8 cellular contexts compared by ENCODE assay signal in the genomic region with DNA sequence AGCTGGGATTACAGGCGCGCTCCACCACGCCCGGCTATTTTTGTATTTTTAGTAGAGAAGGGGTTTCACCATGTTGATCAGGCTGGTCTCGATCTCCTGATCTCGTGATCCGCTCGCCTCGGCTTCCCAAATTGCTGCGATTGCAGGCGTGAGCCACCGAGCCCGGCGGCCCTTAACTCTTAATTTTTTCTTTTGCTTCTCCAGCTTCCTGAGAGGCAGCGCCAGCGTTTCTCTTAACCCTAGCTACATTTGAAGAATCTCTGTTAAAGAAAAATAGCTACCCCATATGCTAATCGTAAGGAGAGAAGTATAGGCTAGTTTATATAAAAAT. TPM values are rescaled to one million over a fixed set of nuclear protein-coding genes. Genes with fewer than 3 reads are reported as not detected.
A peak's percentile ranks its signal among the peaks of the same experiment; 100 is the strongest.
DNase-seq lines count a peak whose midpoint lies in the region; ATAC-seq and TF ChIP-seq lines count a peak whose summit lies in the region.

No MANE protein-coding gene starts in this region.

- CTCF ChIA-PET in HEK293T (lab: Yijun Ruan, JAX) = no interaction called here

- intact Hi-C loops in spleen (cut with DNase I; ENCODE audit: low total_unique reads) = no loop called here

- no peak for DNase-seq in SK-N-MC (ENCODE audit: low read depth, low spot score)
- no peak for DNase-seq in glutamatergic neuron
- peak; percentile 78 for DNase-seq in spleen
- DNase-seq in 8988T = no peak
- no peak for DNase-seq in HEK293T (ENCODE audit: extremely low spot score)
- DNase-seq in activated CD8-positive, alpha-beta memory T cell treated with anti-CD3 and anti-CD28 coated beads, Interleukin-2, amount 50 U/mL, for 4 hours = no peak

- H3K27ac ChIP-seq in SK-N-MC (no peak overlapping the region), spleen (peak overlapping the region; percentile 65 to 94 (median 88))

- TF ChIP-seq CTCF in glutamatergic neuron (IDR thresholded peaks at IDR 0.05; ENCODE audit: partially characterized antibody, unreplicated experiment) (no peak), spleen (IDR thresholded peaks at IDR 0.05 in 8 of 11, conservative IDR thresholded peaks at IDR 0.05 in 3 of 11) (no peak)

- H3K27ac Mint-ChIP-seq in glutamatergic neuron (ENCODE audit: unreplicated experiment) = peak overlapping the region; percentile 43

- peaks cover 2% of the 10 kb centered on the region for H3K9me3 Mint-ChIP-seq in glutamatergic neuron (ENCODE audit: unreplicated experiment)

- POLR2A ChIA-PET in HEK293T (lab: Yijun Ruan, JAX) = no interaction called here

- H3K36me3 Mint-ChIP-seq in glutamatergic neuron (ENCODE audit: unreplicated experiment) = no peaks in the 10 kb centered on the region

- H3K4me3 Mint-ChIP-seq in glutamatergic neuron (ENCODE audit: unreplicated experiment) = peak overlapping the region; percentile 77

- no peaks in the 10 kb centered on the region for H3K9me3 ChIP-seq in SK-N-MC (ENCODE audit: low read depth, low read length)
- no peaks in the 10 kb centered on the region for H3K9me3 ChIP-seq in spleen

- no peaks in the 10 kb centered on the region for H3K27me3 ChIP-seq in spleen (replicated peaks in 1 of 7)

- peak overlapping the region; percentile 71 for H3K9ac ChIP-seq in SK-N-MC (ENCODE audit: insufficient read length)

- peak; percentile 3 for ATAC-seq in GM21447 (IDR thresholded peaks at IDR 0.05; ENCODE audit: unreplicated experiment)
- ATAC-seq in HG03460 (IDR thresholded peaks at IDR 0.05; ENCODE audit: unreplicated experiment) = no peak

- H3K36me3 ChIP-seq in SK-N-MC (ENCODE audit: insufficient read depth, low read length) (no peaks in the 10 kb centered on the region), spleen (no peaks in the 10 kb centered on the region)

- peaks cover 0 to 27% (median 12%) of the 10 kb centered on the region in 6 donors for H3K4me1 ChIP-seq in spleen

- peak overlapping the region; percentile 88 for H3K4me3 ChIP-seq in SK-N-MC
- peak overlapping the region; percentile 65 to 88 (median 82) for H3K4me3 ChIP-seq in spleen

- TF ChIP-seq POLR2A in spleen (IDR thresholded peaks at IDR 0.05) = no peak

- H3K4me1 Mint-ChIP-seq in glutamatergic neuron (ENCODE audit: low read depth, unreplicated experiment) = no peaks in the 10 kb centered on the region

- H3K27me3 Mint-ChIP-seq in glutamatergic neuron (ENCODE audit: unreplicated experiment) = no peaks in the 10 kb centered on the region

- WGBS in spleen, 5 donors = 56 to 64% (median 59%) methylated on average over 17 of the region's 17 CpGs

TF ChIP-seq in HEK293T, 16 proteins besides CTCF, POLR2A, EP300 and RAD21:
- TF ChIP-seq, protein P1, sequence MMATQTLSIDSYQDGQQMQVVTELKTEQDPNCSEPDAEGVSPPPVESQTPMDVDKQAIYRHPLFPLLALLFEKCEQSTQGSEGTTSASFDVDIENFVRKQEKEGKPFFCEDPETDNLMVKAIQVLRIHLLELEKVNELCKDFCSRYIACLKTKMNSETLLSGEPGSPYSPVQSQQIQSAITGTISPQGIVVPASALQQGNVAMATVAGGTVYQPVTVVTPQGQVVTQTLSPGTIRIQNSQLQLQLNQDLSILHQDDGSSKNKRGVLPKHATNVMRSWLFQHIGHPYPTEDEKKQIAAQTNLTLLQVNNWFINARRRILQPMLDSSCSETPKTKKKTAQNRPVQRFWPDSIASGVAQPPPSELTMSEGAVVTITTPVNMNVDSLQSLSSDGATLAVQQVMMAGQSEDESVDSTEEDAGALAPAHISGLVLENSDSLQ (IDR thresholded peaks at IDR 0.05) = no peak
- TF ChIP-seq NFRKB (IDR thresholded peaks at IDR 0.05) = no peak
- TF ChIP-seq ZNF384 (IDR thresholded peaks at IDR 0.05) = no peak
- TF ChIP-seq FOXM1 (IDR thresholded peaks at IDR 0.05; ENCODE audit: borderline replicate concordance) = no peak
- no peak for TF ChIP-seq FOXA1 (IDR thresholded peaks at IDR 0.05)
- no peak for TF ChIP-seq FOXK2 (IDR thresholded peaks at IDR 0.05)
- TF ChIP-seq HDGF (IDR thresholded peaks at IDR 0.05; ENCODE audit: borderline replicate concordance) = no peak
- TF ChIP-seq SP1 (IDR thresholded peaks at IDR 0.05) = no peak

RNA-seq across cellular contexts. Expression of gene GK5, which starts 0.5 kb away (rescaled TPM):
- total RNA-seq in glutamatergic neuron (ENCODE audit: unreplicated experiment) = 22.9 TPM
- 10 to 100 TPM in 6 of 7 donors, 1 to 10 TPM in 1; 10.0 to 21.0 (median 14.4) TPM for total RNA-seq in spleen
- polyA plus RNA-seq in spleen = 1 to 10 TPM; 2.1 to 4.1 (median 3.6) TPM
